Comparison of ENCODE assay signal across 22 cellular contexts in the genomic region with DNA sequence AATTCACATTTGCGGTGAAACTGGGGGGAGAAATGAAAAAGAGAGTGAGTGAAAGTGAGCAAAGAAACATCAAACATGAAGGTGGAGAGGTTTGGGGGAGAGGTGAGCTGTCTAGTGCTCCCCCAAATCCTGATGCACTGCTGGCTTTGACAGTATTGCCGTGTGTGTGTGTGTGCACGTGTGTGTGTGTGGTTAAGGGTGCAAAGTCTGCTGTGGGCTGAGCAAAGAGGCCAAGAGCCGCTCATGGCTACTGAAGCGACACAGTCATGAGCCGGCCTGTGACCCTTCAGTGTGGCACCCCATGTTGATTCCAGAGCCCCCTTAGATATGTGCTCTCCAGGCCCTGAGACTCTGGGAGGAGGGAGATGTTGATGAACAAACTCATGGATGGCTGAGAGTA.
A peak's percentile ranks its signal among the peaks of the same experiment; 100 is the strongest.
DNase-seq lines count a peak whose midpoint lies in the region; ATAC-seq, FAIRE-seq and TF ChIP-seq lines count a peak whose summit lies in the region.
"Had no signal": no experiment of that assay in that cellular context is flagged by ENCODE, and none has a peak within 500 bp of the region (broad histone marks: within the 10 kb centered on the region; RNA-seq: fewer than 3 reads in every experiment).

No MANE protein-coding gene starts in this region.

- no peaks in the 10 kb centered on the region for H3K79me1 ChIP-seq in neuronal stem cell (ENCODE audit: low read depth, low read length)

- H2BK15ac ChIP-seq in neuronal stem cell (ENCODE audit: low read length): no peak overlapping the region

- no peak overlapping the region for H2BK12ac ChIP-seq in neuronal stem cell (ENCODE audit: low read length)

- peak; percentile 52 for FAIRE-seq in HepG2 (lab: Jason Lieb, UNC)
- FAIRE-seq: A204.1, GM12891, GM18507, H54 had no signal

- H3K9me3 ChIP-seq in HEK293 (ENCODE audit: control insufficient read depth, insufficient read depth, low read depth, low read length) (no peaks in the 10 kb centered on the region), HepG2 (ENCODE audit: low read length) (no peaks in the 10 kb centered on the region), neuronal stem cell (replicated peaks in 1 of 2; ENCODE audit: control insufficient read depth in 2 of 2, insufficient read depth in 1 of 2, low read depth in 1 of 2, low read length in 2 of 2) (no peaks in the 10 kb centered on the region)
- H3K9me3 ChIP-seq: BLaER1 treated with 17β-estradiol and CSF1 and Interleukin-3, amounts not matched to agents 10 nM and 100 nM had no signal

- intact Hi-C loops in HepG2 (cut with micrococcal nuclease; ENCODE audit: unreplicated experiment): no loop called here

- no TSS peak for BruUV-seq in HepG2 (replicated peaks; lab: Mats Ljungman, UMichigan)

- no peak overlapping the region for H3K14ac ChIP-seq in neuronal stem cell (ENCODE audit: low read length)

- 21% methylated on average over 4 of the region's 6 CpGs for WGBS in HepG2 (ENCODE audit: low lambda C conversion rate)
- no CpG with 5 or more reads among the region's 6 CpGs for WGBS in neuronal stem cell (ENCODE audit: extremely low coverage in 2 of 2, insufficient read length in 2 of 2, insufficient replicate concordance in 1 of 2), 2 donors

- in situ Hi-C loops in HepG2 (cut with HindIII; ENCODE audit: extremely low pct_ligation_motif_present, low pct_unique_long_range_greater_than_20kb) (loop anchor here (25.0 kb wide), 1 partner anchor 545 kb away; a partner anchor contains a TSS), ACHN (cut with HindIII; ENCODE audit: low pct_ligation_motif_present, low pct_unique_long_range_greater_than_20kb, low sequenced_read_pairs) (no loop called here)

- H3K4me3 ChIP-seq in HEK293 (ENCODE audit: low read depth, low read length) (no peak overlapping the region), coronary artery (no peak overlapping the region), HepG2 (replicated peaks in 1 of 3; ENCODE audit: insufficient read depth in 1 of 3, low read depth in 2 of 3, low read length in 3 of 3) (peak overlapping the region in 1 of 3 experiments; percentile 2; a peak in 1 of 6 replicates), neuronal stem cell (ENCODE audit: low read length in 2 of 2) (no peak overlapping the region)
- H3K4me3 ChIP-seq: BLaER1 treated with 17β-estradiol and CSF1 and Interleukin-3, amounts not matched to agents 10 nM and 100 nM; GM23248 had no signal

- H3K27me3 ChIP-seq in HepG2 (ENCODE audit: control insufficient read depth in 1 of 2, insufficient read depth in 2 of 2, low read length in 2 of 2) (no peaks in the 10 kb centered on the region), neuronal stem cell (ENCODE audit: control insufficient read depth in 3 of 3, insufficient read depth in 3 of 3, low read depth in 1 of 3, low read length in 3 of 3) (peaks cover 0 to 18% (median 0%) of the 10 kb centered on the region in 3 experiments)
- H3K27me3 ChIP-seq: BLaER1 treated with 17β-estradiol and CSF1 and Interleukin-3, amounts not matched to agents 10 nM and 100 nM had no signal

- H3K18ac ChIP-seq in neuronal stem cell (ENCODE audit: low read length): no peak overlapping the region

- TF ChIP-seq CTCF in HEK293 (tag by site-specific recombination; IDR thresholded peaks at IDR 0.05) (no peak), coronary artery (IDR thresholded peaks at IDR 0.05) (no peak), HepG2 (CRISPR knock-in tag; IDR thresholded peaks at IDR 0.05) (no peak)

- DNase-seq in coronary artery (ENCODE audit: low spot score): peak; percentile 16
- peak; percentile 27 for DNase-seq in HepG2 (ENCODE audit: low spot score)
- no peak for DNase-seq in neuronal stem cell (ENCODE audit: low spot score)
- no peak for DNase-seq in AG08395 (ENCODE audit: low spot score)
- DNase-seq in ACHN: no peak
- no peak for DNase-seq in C1 segment of cervical spinal cord (lab: John Stamatoyannopoulos, UW)
- DNase-seq: CD4-positive, CD25-positive, alpha-beta regulatory T cell; CD8-positive, alpha-beta memory T cell; COR-L47; DMS 273 treated with DMSO at 0.1 percent for 48 hours; DMS53; DND-41; EL; GM23248; KG1 had no signal

- no peak overlapping the region for H4K91ac ChIP-seq in neuronal stem cell (ENCODE audit: low read depth, low read length, poor library complexity)

- no peak overlapping the region for H3K4ac ChIP-seq in neuronal stem cell (ENCODE audit: low read length)

- H3K23ac ChIP-seq in neuronal stem cell (ENCODE audit: low read depth, low read length, poor library complexity): no peak overlapping the region

- H3K4me2 ChIP-seq in HepG2 (ENCODE audit: low read depth, low read length) (peak overlapping the region; percentile 44), neuronal stem cell (ENCODE audit: insufficient read depth, low read length, poor library complexity, severe bottlenecking) (no peak overlapping the region)
- H3K4me2 ChIP-seq: BLaER1 treated with 17β-estradiol and CSF1 and Interleukin-3, amounts not matched to agents 10 nM and 100 nM had no signal

- no peak for TF ChIP-seq EP300 in HepG2 (IDR thresholded peaks at IDR 0.05; ENCODE audit: low read depth in 2 of 2, low read length in 2 of 2)
- no peak for TF ChIP-seq EP300 in HepG2 (CRISPR knock-in tag; IDR thresholded peaks at IDR 0.05; ENCODE audit: borderline replicate concordance)

- TF ChIP-seq RAD21 in HepG2 (CRISPR knock-in tag; IDR thresholded peaks at IDR 0.05): no peak

- peak overlapping the region; percentile 46 for H2AFZ ChIP-seq in HepG2 (ENCODE audit: low read length)
- H2AFZ ChIP-seq in neuronal stem cell (ENCODE audit: low read length): no peak overlapping the region
- H2AFZ ChIP-seq: GM23248 had no signal

- H3K9ac ChIP-seq in HepG2 (ENCODE audit: insufficient read depth, low read depth, low read length): no peak overlapping the region
- no peak overlapping the region for H3K9ac ChIP-seq in neuronal stem cell (ENCODE audit: low read depth, low read length, poor library complexity)
- H3K9ac ChIP-seq: BLaER1 treated with 17β-estradiol and CSF1 and Interleukin-3, amounts not matched to agents 10 nM and 100 nM; GM23248 had no signal

- no peak for TF ChIP-seq POLR2A in HepG2 (IDR thresholded peaks at IDR 0.05; ENCODE audit: insufficient read depth in 1 of 2, low read depth in 2 of 2, low read length in 2 of 2)

- POLR2A ChIA-PET in HEK293 (lab: Yijun Ruan, JAX): no interaction called here
- POLR2A ChIA-PET in HepG2 (lab: Yijun Ruan, JAX): no interaction called here

- H3K27ac ChIP-seq in HEK293 (ENCODE audit: extremely low read depth, low read depth, low read length) (no peak overlapping the region), coronary artery (no peak overlapping the region), HepG2 (ENCODE audit: extremely low read length, insufficient read depth, low read length) (no peak overlapping the region), neuronal stem cell (replicated peaks; ENCODE audit: low read length) (no peak overlapping the region)
- H3K27ac ChIP-seq: BLaER1 treated with 17β-estradiol and CSF1 and Interleukin-3, amounts not matched to agents 10 nM and 100 nM; GM23248 had no signal

- H3K4me1 ChIP-seq in HEK293 (ENCODE audit: control insufficient read depth, insufficient read depth, low read length) (no peaks in the 10 kb centered on the region), HepG2 (ENCODE audit: insufficient read depth, low read length) (peaks cover 21% of the 10 kb centered on the region), neuronal stem cell (ENCODE audit: control insufficient read depth in 2 of 2, insufficient read depth in 1 of 2, low read depth in 1 of 2, low read length in 2 of 2) (no peaks in the 10 kb centered on the region)
- H3K4me1 ChIP-seq: BLaER1 treated with 17β-estradiol and CSF1 and Interleukin-3, amounts not matched to agents 10 nM and 100 nM had no signal

- H3K36me3 ChIP-seq in HEK293 (ENCODE audit: control insufficient read depth in 2 of 2, insufficient read depth in 1 of 2, low read length in 2 of 2) (no peaks in the 10 kb centered on the region), HepG2 (replicated peaks in 1 of 2; ENCODE audit: control insufficient read depth in 1 of 2, insufficient read depth in 2 of 2, low read length in 2 of 2) (no peaks in the 10 kb centered on the region), neuronal stem cell (replicated peaks in 1 of 2; ENCODE audit: control insufficient read depth in 2 of 2, insufficient read depth in 2 of 2, low read length in 2 of 2) (no peaks in the 10 kb centered on the region)
- H3K36me3 ChIP-seq: BLaER1 treated with 17β-estradiol and CSF1 and Interleukin-3, amounts not matched to agents 10 nM and 100 nM had no signal

- peak overlapping the region; percentile 67 for H2AK5ac ChIP-seq in neuronal stem cell (ENCODE audit: low read depth, low read length)

- peak overlapping the region; percentile 44 for H2BK5ac ChIP-seq in neuronal stem cell (ENCODE audit: low read length)

- no peak overlapping the region for H4K8ac ChIP-seq in neuronal stem cell (ENCODE audit: low read depth, low read length)

- H4K20me1 ChIP-seq in HepG2 (ENCODE audit: insufficient read depth, low read length): no peaks in the 10 kb centered on the region
- H4K20me1 ChIP-seq: BLaER1 treated with 17β-estradiol and CSF1 and Interleukin-3, amounts not matched to agents 10 nM and 100 nM had no signal

- peak; percentile 62 for ATAC-seq in HepG2
- ATAC-seq: HCT116 had no signal

- CTCF ChIA-PET in HEK293 (lab: Yijun Ruan, JAX): interaction anchor here (0.7 to 2.9 kb wide), 4 partner anchors 9 to 726 kb away, joined by 7 to 9 read pairs (median 8); no protein-coding TSS in a partner anchor
- CTCF ChIA-PET in HepG2 (lab: Yijun Ruan, JAX; ENCODE audit: low intra/inter-chr PET ratio, low total read pairs): no interaction called here

- H2BK120ac ChIP-seq in neuronal stem cell (ENCODE audit: low read depth, low read length): no peak overlapping the region

- no peaks in the 10 kb centered on the region for H3K79me2 ChIP-seq in HepG2 (ENCODE audit: insufficient read depth, low read length)

TF ChIP-seq in HEK293, 187 proteins besides CTCF, POLR2A, EP300 and RAD21 (continues in another document):
- TF ChIP-seq PRDM1 (tag by site-specific recombination; IDR thresholded peaks at IDR 0.05): peak; percentile 78

TF ChIP-seq in HepG2, 621 proteins besides CTCF, POLR2A, EP300 and RAD21 (continues in another document):
- TF ChIP-seq ZNF263 (CRISPR knock-in tag; IDR thresholded peaks at IDR 0.05) (peak; percentile 32; the same call in 1 of the 2 replicates), MTF1 (CRISPR knock-in tag; IDR thresholded peaks at IDR 0.05) (no peak), ZSCAN31 (CRISPR knock-in tag; IDR thresholded peaks at IDR 0.05; ENCODE audit: low read depth) (no peak), HNF4G (IDR thresholded peaks at IDR 0.05; ENCODE audit: borderline replicate concordance, low read depth, low read length) (peak; percentile 65; the same call in 1 of the 2 replicates), HNF4G (CRISPR knock-in tag; IDR thresholded peaks at IDR 0.05; ENCODE audit: borderline replicate concordance, low read depth) (0 out of 2 replicates have a peak, but pooled peaks have one; percentile 40), ZNF256 (CRISPR knock-in tag; conservative IDR thresholded peaks at IDR 0.05) (no peak), MEIS2 (CRISPR knock-in tag; IDR thresholded peaks at IDR 0.05) (no peak), BHLHE40 (IDR thresholded peaks at IDR 0.05; ENCODE audit: low read length) (peak; percentile 89), POLR2AphosphoS2 (IDR thresholded peaks at IDR 0.05; ENCODE audit: low read depth, low read length) (no peak), ZNF17 (CRISPR knock-in tag; IDR thresholded peaks at IDR 0.05) (no peak)

Comparison
In these comparisons a context has a peak if more than half of its experiments do, and no peak if none do; other contexts are left out.
1. DNase-seq: peak in coronary artery (single experiment) and HepG2 (single experiment); none in neuronal stem cell (single experiment), AG08395 (single experiment), ACHN (single experiment) and C1 segment of cervical spinal cord (0 of 14).